In the genomic region with DNA sequence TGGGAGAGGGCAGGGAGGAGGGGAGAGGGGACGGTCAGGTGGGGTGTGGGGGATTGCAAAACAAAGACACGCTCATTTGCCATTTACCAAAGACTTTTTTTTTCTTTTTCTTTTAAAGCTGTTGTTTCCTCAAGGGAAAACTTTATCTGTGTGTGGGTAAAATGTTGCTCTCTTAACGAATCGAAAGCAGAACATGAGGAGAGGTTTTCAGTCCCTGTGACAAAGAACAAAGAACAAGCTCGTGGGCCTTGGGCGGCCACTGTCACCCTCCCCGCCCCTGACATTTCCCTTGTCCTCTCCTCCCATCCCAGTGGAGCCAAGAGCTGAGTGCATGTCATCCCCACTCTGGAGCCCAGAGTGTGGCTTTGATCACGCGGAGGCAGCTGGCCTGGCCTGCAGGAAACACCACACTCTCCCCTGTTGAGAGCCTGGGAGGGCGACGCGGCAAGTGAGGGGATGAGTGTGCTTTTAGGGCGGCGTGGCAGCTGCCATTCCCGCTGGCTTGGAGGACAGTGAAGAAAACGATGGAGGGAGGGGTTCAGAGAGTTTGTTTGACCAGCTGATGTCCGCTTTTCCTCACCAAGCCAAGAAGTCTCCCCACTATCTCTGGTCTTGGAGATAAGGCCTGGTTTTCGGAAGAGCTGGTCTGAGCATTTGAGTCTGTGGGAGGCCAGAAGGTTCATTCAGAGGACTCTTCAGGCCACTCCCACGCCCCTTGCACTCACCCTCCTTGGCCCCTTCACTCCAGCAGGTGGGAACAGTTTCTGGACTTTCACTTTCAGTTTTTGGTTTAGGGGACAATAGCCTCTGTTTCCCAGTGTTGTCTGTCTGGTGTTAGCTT, we compare ENCODE assay signal across 8 cellular contexts. TPM values are rescaled to one million over a fixed set of nuclear protein-coding genes. Genes with fewer than 3 reads are reported as not detected.
A peak's percentile ranks its signal among the peaks of the same experiment; 100 is the strongest.
DNase-seq lines count a peak whose midpoint lies in the region; ATAC-seq, FAIRE-seq and TF ChIP-seq lines count a peak whose summit lies in the region.

No MANE protein-coding gene starts in this region.

- 41% methylated on average over 11 of the region's 19 CpGs for WGBS in mammary epithelial cell (ENCODE audit: low coverage, missing lambda C conversion rate)
- 68% methylated on average over 16 of the region's 19 CpGs for WGBS in mesenchymal stem cell
- WGBS in thyroid gland, 2 donors = 35 to 37% methylated on average over 17 to 19 of the region's 19 CpGs

- peak; percentile 52 for ATAC-seq in DND-41 (ENCODE audit: insufficient read depth, low read depth)
- ATAC-seq in GM21723 (IDR thresholded peaks at IDR 0.05; ENCODE audit: unreplicated experiment) = no peak

- CTCF ChIA-PET in mammary epithelial cell (lab: Charles Lee; ENCODE audit: low non-redundant PET) = no interaction called here

- no TSS peak for BruUV-seq in mammary epithelial cell (replicated peaks; lab: Mats Ljungman, UMichigan)

- no peaks in the 10 kb centered on the region for H3K9me3 ChIP-seq in DND-41 (ENCODE audit: insufficient read depth, low read length, severe bottlenecking)
- no peaks in the 10 kb centered on the region for H3K9me3 ChIP-seq in mammary epithelial cell (replicated peaks; ENCODE audit: insufficient read depth, low read length)
- no peaks in the 10 kb centered on the region for H3K9me3 ChIP-seq in mesenchymal stem cell (ENCODE audit: control insufficient read depth, low read length)
- H3K9me3 ChIP-seq in thyroid gland = no peaks in the 10 kb centered on the region

- H3K27me3 ChIP-seq in DND-41 (ENCODE audit: insufficient read depth, low read length, poor library complexity) (no peaks in the 10 kb centered on the region), mammary epithelial cell (ENCODE audit: insufficient read depth, low read length) (no peaks in the 10 kb centered on the region), mesenchymal stem cell (ENCODE audit: control insufficient read depth in 1 of 2, insufficient read depth in 1 of 2, low read length in 2 of 2) (no peaks in the 10 kb centered on the region), thyroid gland (no peaks in the 10 kb centered on the region)

- in situ Hi-C loops in mammary epithelial cell (cut with MboI; ENCODE audit: low sequenced_read_pairs in 2 of 2) = no loop called here

- H3K79me2 ChIP-seq in DND-41 (ENCODE audit: insufficient read depth, low read length) (peaks cover 17% of the 10 kb centered on the region), mammary epithelial cell (ENCODE audit: insufficient read depth, low read length) (no peaks in the 10 kb centered on the region)

- H3K36me3 ChIP-seq in DND-41 (ENCODE audit: insufficient read depth, low read length) = peaks cover 8% of the 10 kb centered on the region; the same call in 1 of the 2 replicates
- H3K36me3 ChIP-seq in mammary epithelial cell (ENCODE audit: insufficient read depth, low read length) = no peaks in the 10 kb centered on the region
- H3K36me3 ChIP-seq in mesenchymal stem cell (ENCODE audit: control insufficient read depth in 1 of 2, insufficient read depth in 2 of 2, low read depth in 1 of 2, low read length in 2 of 2) = peaks cover 3 to 9% of the 10 kb centered on the region in 2 experiments
- no peaks in the 10 kb centered on the region for H3K36me3 ChIP-seq in thyroid gland

- H2BK15ac ChIP-seq in mesenchymal stem cell (ENCODE audit: low read depth, poor library complexity, severe bottlenecking) = peak overlapping the region; percentile 74

- H3K23ac ChIP-seq in mesenchymal stem cell (ENCODE audit: low read length in 2 of 2) = no peak overlapping the region

- DNase-seq in DND-41 (peak; percentile 83), NOMO-1 treated with DMSO at 0.1 percent for 48 hours (lab: John Stamatoyannopoulos, UW; ENCODE audit: unreplicated experiment) (peak; percentile 55), mammary epithelial cell (no peak), mesenchymal stem cell (peak; percentile 59), thyroid gland (peak; percentile 65 to 67), H54 (ENCODE audit: insufficient read length, low spot score) (no peak), amniotic stem cell (lab: John Stamatoyannopoulos, UW) (no peak)

- peak overlapping the region; percentile 31 to 94 for H3K4ac ChIP-seq in mesenchymal stem cell (ENCODE audit: low read depth in 1 of 2, low read length in 2 of 2)

- peak overlapping the region; percentile 49 for H4K8ac ChIP-seq in mesenchymal stem cell (ENCODE audit: low read length)

- dilution Hi-C loops in mammary epithelial cell (cut with HindIII; ENCODE audit: low sequenced_read_pairs) = no loop called here

- H4K20me1 ChIP-seq in DND-41 (ENCODE audit: insufficient read depth, low read length) = no peaks in the 10 kb centered on the region
- no peaks in the 10 kb centered on the region for H4K20me1 ChIP-seq in mammary epithelial cell (ENCODE audit: insufficient read depth, low read length)

- H3K9ac ChIP-seq in DND-41 (ENCODE audit: low read depth, low read length) = peak overlapping the region; percentile 59
- H3K9ac ChIP-seq in mammary epithelial cell (ENCODE audit: insufficient read depth, low read length) = no peak overlapping the region
- peak overlapping the region; percentile 94 for H3K9ac ChIP-seq in mesenchymal stem cell (ENCODE audit: low read length)

- H2AFZ ChIP-seq in DND-41 (ENCODE audit: low read depth, low read length) (peak overlapping the region; percentile 30), mammary epithelial cell (ENCODE audit: low read depth, low read length) (peak overlapping the region; percentile 79), mesenchymal stem cell (ENCODE audit: low read depth, low read length) (peak overlapping the region; percentile 68)

- TF ChIP-seq POLR2A in thyroid gland (IDR thresholded peaks at IDR 0.05) (no peak), H54 (IDR thresholded peaks at IDR 0.05; ENCODE audit: low read depth, low read length) (no peak)

- peak overlapping the region in 1 of 2 experiments; percentile 95 for H3K14ac ChIP-seq in mesenchymal stem cell (ENCODE audit: low read length in 2 of 2)

- peak overlapping the region in 1 of 2 experiments; percentile 34; a peak in 2 of 4 replicates for H3K4me3 ChIP-seq in DND-41 (ENCODE audit: low read depth in 1 of 2, low read length in 2 of 2)
- H3K4me3 ChIP-seq in mammary epithelial cell (replicated peaks in 1 of 3; ENCODE audit: insufficient read depth in 1 of 3, low read depth in 2 of 3, low read length in 3 of 3) = no peak overlapping the region
- peak overlapping the region in 1 of 2 experiments; percentile 66 for H3K4me3 ChIP-seq in mesenchymal stem cell (ENCODE audit: insufficient read depth in 1 of 2, low read depth in 1 of 2, low read length in 2 of 2)
- no peak overlapping the region for H3K4me3 ChIP-seq in thyroid gland (replicated peaks in 1 of 3)

- H3K79me1 ChIP-seq in mesenchymal stem cell (replicated peaks; ENCODE audit: low read length, poor library complexity, severe bottlenecking) = no peaks in the 10 kb centered on the region

- peak overlapping the region; percentile 72 for H2AK5ac ChIP-seq in mesenchymal stem cell (ENCODE audit: low read length, severe bottlenecking)

- H4K91ac ChIP-seq in mesenchymal stem cell (ENCODE audit: low read length) = peak overlapping the region; percentile 40

- no peak overlapping the region for H2BK120ac ChIP-seq in mesenchymal stem cell (ENCODE audit: low read depth, low read length)

- no peak for FAIRE-seq in H54 (lab: Jason Lieb, UNC)

- peak overlapping the region; percentile 74 to 94 for H3K18ac ChIP-seq in mesenchymal stem cell (ENCODE audit: low read depth in 1 of 2, low read length in 2 of 2)

- intact Hi-C loops in mammary epithelial cell (cut with micrococcal nuclease) = no loop called here
- intact Hi-C loops in thyroid gland (cut with DNase I) = loop anchor here (5.0 kb wide), 1 partner anchor 62 kb away; no protein-coding TSS in a partner anchor

- H3K4me1 ChIP-seq in DND-41 (ENCODE audit: insufficient read depth, low read length) (peaks cover 96% of the 10 kb centered on the region), mammary epithelial cell (ENCODE audit: insufficient read depth, low read length) (peaks cover 19% of the 10 kb centered on the region), mesenchymal stem cell (ENCODE audit: control insufficient read depth, insufficient read depth, low read depth, low read length) (peaks cover 45% of the 10 kb centered on the region), thyroid gland (peaks cover 58 to 98% of the 10 kb centered on the region in 2 donors)

- H3K4me2 ChIP-seq in DND-41 (ENCODE audit: insufficient read depth, low read length) = peak overlapping the region; percentile 51
- peak overlapping the region; percentile 43 for H3K4me2 ChIP-seq in mammary epithelial cell (ENCODE audit: insufficient read depth, low read depth, low read length)
- no peak overlapping the region for H3K4me2 ChIP-seq in mesenchymal stem cell (ENCODE audit: low read length, poor library complexity, severe bottlenecking)

- no peak for TF ChIP-seq CTCF in DND-41 (IDR thresholded peaks at IDR 0.05; ENCODE audit: borderline replicate concordance, extremely low read depth, low read length, poor library complexity, severe bottlenecking)
- no peak for TF ChIP-seq CTCF in mammary epithelial cell (conservative IDR thresholded peaks at IDR 0.05 in 1 of 2, IDR thresholded peaks at IDR 0.05 in 1 of 2; ENCODE audit: extremely low read depth in 1 of 2, insufficient read depth in 1 of 2, low read depth in 1 of 2, low read length in 2 of 2)
- TF ChIP-seq CTCF in thyroid gland (IDR thresholded peaks at IDR 0.05) = no peak

- H3K27ac ChIP-seq in DND-41 (ENCODE audit: low read length) (peak overlapping the region; percentile 96), mammary epithelial cell (ENCODE audit: insufficient read depth, low read depth, low read length) (no peak overlapping the region), mesenchymal stem cell (ENCODE audit: low read length, poor library complexity, severe bottlenecking) (peak overlapping the region; percentile 10), thyroid gland (peak overlapping the region; percentile 95 to 97 (median 97))

- peak overlapping the region; percentile 40 to 92 for H2BK12ac ChIP-seq in mesenchymal stem cell (ENCODE audit: low read length in 2 of 2)

- H2BK5ac ChIP-seq in mesenchymal stem cell (ENCODE audit: low read depth, low read length, poor library complexity, severe bottlenecking) = no peak overlapping the region

RNA-seq across cellular contexts. Expression of gene CCR7, which starts 11.4 kb away (rescaled TPM):
- total RNA-seq in mammary epithelial cell (under 1 TPM in 1 of 2 donors, not detected in 1; 0.17 TPM), thyroid gland (1 to 10 TPM in 1 of 4 donors, under 1 TPM in 2, not detected in 1; 0.27 to 1.6 (median 0.93) TPM)
- 0.20 TPM for polyA plus RNA-seq in mammary epithelial cell
- not detected for polyA minus RNA-seq in mammary epithelial cell
- 0.08 TPM for polyA plus RNA-seq in mesenchymal stem cell (2013, experiment 1 of 2)
- polyA plus RNA-seq in mesenchymal stem cell (2013, experiment 2 of 2) = 0.14 TPM

RNA-seq across cellular contexts. Expression of gene TNS4, which starts 52.5 kb away (rescaled TPM):
- total RNA-seq in mammary epithelial cell = 100 to 1,000 TPM; 170 to 608 TPM
- 120 TPM for polyA plus RNA-seq in mammary epithelial cell
- 1,186 TPM for polyA minus RNA-seq in mammary epithelial cell
- polyA plus RNA-seq in mesenchymal stem cell (2013, experiment 1 of 2) = not detected
- 0.12 TPM for polyA plus RNA-seq in mesenchymal stem cell (2013, experiment 2 of 2)
- total RNA-seq in thyroid gland = 10 to 100 TPM in 2 of 4 donors, 1 to 10 TPM in 2; 5.4 to 24.7 (median 16.2) TPM

Comparison
In these comparisons a context has a peak if more than half of its experiments do, and no peak if none do; other contexts are left out.
1. DNase-seq: peak in DND-41 (single experiment), NOMO-1 treated with DMSO at 0.1 percent for 48 hours (single experiment), mesenchymal stem cell (single experiment) and thyroid gland (2 of 2); none in mammary epithelial cell (single experiment), H54 (single experiment) and amniotic stem cell (single experiment).
2. RNA of gene TNS4, which starts 52.5 kb away (total RNA-seq): 170 to 608 TPM in mammary epithelial cell; 5.4 to 24.7 TPM in thyroid gland; every median in the first group is over 4 times any median in the second.
3. Peak in every context shown above with its lines, with median percentiles within 50 percentile points of each other: H2AFZ ChIP-seq.